ENCODE assay signal across 1 cellular context in the genomic region with DNA sequence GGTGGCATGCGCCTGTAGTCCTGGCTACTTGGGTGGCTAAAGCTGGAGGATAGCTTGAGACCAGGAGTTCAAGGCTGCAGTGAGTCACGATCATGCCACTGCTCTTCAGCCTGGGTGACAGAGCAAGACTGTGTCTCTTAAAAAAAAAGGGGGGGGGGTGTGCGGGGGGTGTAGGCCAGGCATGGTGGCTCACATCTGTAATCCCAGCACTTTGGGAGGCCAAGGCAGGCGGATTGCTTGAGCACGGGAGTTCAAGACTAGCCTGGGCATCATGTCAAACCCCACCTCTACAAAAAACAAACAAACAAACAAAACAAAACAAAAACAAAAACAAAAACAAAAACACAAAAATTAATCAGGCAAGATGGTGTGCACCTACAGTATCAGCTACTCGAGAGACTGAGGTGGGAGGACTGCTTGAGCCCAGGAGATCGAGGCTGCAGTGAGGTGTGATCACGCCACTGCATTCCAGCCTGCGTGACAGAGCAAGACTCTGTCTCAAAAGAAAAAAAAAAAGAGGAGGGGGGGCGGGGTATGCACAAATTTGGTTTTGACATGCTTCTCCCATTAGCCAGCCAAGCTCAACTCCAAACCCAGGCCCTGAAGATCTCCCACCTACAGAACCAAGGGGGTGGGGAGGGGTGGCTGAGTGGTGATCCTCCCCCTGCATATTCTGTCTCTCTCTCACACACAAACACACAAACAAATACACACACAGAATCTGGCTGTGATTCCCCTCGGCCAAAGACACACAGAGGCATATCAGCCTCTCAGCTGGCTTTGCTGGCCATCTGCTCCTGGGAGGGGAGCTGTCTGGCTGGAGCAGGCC.
TF ChIP-seq lines count a peak whose summit lies in the region.

No MANE protein-coding gene starts in this region.

TF ChIP-seq in GM12878, 131 proteins besides CTCF, POLR2A, EP300 and RAD21:
- no peak for TF ChIP-seq KAT2A (conservative IDR thresholded peaks at IDR 0.05; ENCODE audit: control insufficient read depth, low read depth, low read length)
- peak; percentile 25; the same call in 1 of the 2 replicates for TF ChIP-seq RUNX3 (IDR thresholded peaks at IDR 0.05; ENCODE audit: low read length)
- TF ChIP-seq, protein P1, sequence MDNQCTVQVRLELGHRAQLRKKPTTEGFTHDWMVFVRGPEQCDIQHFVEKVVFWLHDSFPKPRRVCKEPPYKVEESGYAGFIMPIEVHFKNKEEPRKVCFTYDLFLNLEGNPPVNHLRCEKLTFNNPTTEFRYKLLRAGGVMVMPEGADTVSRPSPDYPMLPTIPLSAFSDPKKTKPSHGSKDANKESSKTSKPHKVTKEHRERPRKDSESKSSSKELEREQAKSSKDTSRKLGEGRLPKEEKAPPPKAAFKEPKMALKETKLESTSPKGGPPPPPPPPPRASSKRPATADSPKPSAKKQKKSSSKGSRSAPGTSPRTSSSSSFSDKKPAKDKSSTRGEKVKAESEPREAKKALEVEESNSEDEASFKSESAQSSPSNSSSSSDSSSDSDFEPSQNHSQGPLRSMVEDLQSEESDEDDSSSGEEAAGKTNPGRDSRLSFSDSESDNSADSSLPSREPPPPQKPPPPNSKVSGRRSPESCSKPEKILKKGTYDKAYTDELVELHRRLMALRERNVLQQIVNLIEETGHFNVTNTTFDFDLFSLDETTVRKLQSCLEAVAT (IDR thresholded peaks at IDR 0.05): peak; percentile 72
- peak; percentile 25; the same call in 1 of the 3 replicates for TF ChIP-seq POU2F2 (IDR thresholded peaks at IDR 0.05; ENCODE audit: borderline replicate concordance, low read depth, low read length)
- TF ChIP-seq ZNF274 (IDR thresholded peaks at IDR 0.05; ENCODE audit: insufficient read depth, insufficient read length): no peak
- TF ChIP-seq SMAD1 (IDR thresholded peaks at IDR 0.05; ENCODE audit: low read depth, partially characterized antibody): peak; percentile 86
- peak; percentile 76 for TF ChIP-seq NBN (IDR thresholded peaks at IDR 0.05)
- peak; percentile 86 for TF ChIP-seq HDGF (IDR thresholded peaks at IDR 0.05)
- TF ChIP-seq ZBED1 (IDR thresholded peaks at IDR 0.05; ENCODE audit: borderline replicate concordance): no peak; the same call in 1 of the 2 replicates
- TF ChIP-seq TCF12 (IDR thresholded peaks at IDR 0.05; ENCODE audit: low read depth, low read length): 0 out of 2 replicates have a peak, but pooled peaks have one; percentile 9
- TF ChIP-seq IKZF1 (conservative IDR thresholded peaks at IDR 0.05): 0 out of 2 replicates have a peak, but pooled peaks have one; percentile 30
- 0 out of 2 replicates have a peak, but pooled peaks have one; percentile 52 for TF ChIP-seq YBX1 (IDR thresholded peaks at IDR 0.05)
- TF ChIP-seq JUND (IDR thresholded peaks at IDR 0.05; ENCODE audit: low read depth, low read length): 0 out of 2 replicates have a peak, but pooled peaks have one; percentile 2
- TF ChIP-seq CBX3 (IDR thresholded peaks at IDR 0.05; ENCODE audit: borderline replicate concordance, low read depth): no peak
- 0 out of 2 replicates have a peak, but pooled peaks have one; percentile 29 for TF ChIP-seq CREB1 (IDR thresholded peaks at IDR 0.05; ENCODE audit: low read depth)
- TF ChIP-seq, protein P2, sequence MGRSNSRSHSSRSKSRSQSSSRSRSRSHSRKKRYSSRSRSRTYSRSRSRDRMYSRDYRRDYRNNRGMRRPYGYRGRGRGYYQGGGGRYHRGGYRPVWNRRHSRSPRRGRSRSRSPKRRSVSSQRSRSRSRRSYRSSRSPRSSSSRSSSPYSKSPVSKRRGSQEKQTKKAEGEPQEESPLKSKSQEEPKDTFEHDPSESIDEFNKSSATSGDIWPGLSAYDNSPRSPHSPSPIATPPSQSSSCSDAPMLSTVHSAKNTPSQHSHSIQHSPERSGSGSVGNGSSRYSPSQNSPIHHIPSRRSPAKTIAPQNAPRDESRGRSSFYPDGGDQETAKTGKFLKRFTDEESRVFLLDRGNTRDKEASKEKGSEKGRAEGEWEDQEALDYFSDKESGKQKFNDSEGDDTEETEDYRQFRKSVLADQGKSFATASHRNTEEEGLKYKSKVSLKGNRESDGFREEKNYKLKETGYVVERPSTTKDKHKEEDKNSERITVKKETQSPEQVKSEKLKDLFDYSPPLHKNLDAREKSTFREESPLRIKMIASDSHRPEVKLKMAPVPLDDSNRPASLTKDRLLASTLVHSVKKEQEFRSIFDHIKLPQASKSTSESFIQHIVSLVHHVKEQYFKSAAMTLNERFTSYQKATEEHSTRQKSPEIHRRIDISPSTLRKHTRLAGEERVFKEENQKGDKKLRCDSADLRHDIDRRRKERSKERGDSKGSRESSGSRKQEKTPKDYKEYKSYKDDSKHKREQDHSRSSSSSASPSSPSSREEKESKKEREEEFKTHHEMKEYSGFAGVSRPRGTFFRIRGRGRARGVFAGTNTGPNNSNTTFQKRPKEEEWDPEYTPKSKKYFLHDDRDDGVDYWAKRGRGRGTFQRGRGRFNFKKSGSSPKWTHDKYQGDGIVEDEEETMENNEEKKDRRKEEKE (IDR thresholded peaks at IDR 0.05): no peak
- TF ChIP-seq ZNF384 (IDR thresholded peaks at IDR 0.05; ENCODE audit: borderline replicate concordance, low read depth, low read length): peak; percentile 87
- TF ChIP-seq, protein P3, sequence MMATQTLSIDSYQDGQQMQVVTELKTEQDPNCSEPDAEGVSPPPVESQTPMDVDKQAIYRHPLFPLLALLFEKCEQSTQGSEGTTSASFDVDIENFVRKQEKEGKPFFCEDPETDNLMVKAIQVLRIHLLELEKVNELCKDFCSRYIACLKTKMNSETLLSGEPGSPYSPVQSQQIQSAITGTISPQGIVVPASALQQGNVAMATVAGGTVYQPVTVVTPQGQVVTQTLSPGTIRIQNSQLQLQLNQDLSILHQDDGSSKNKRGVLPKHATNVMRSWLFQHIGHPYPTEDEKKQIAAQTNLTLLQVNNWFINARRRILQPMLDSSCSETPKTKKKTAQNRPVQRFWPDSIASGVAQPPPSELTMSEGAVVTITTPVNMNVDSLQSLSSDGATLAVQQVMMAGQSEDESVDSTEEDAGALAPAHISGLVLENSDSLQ (IDR thresholded peaks at IDR 0.05): 0 out of 2 replicates have a peak, but pooled peaks have one; percentile 19
- no peak for TF ChIP-seq TCF3 (IDR thresholded peaks at IDR 0.05; ENCODE audit: borderline replicate concordance, insufficient read depth, low read depth, low read length)
- TF ChIP-seq ATF7 (IDR thresholded peaks at IDR 0.05; ENCODE audit: low read depth): peak; percentile 45
- 0 out of 2 replicates have a peak, but pooled peaks have one; percentile 15 for TF ChIP-seq MXI1 (IDR thresholded peaks at IDR 0.05; ENCODE audit: low read depth, low read length)
- no peak for TF ChIP-seq TBL1XR1 (IDR thresholded peaks at IDR 0.05; ENCODE audit: low read depth, low read length)
- TF ChIP-seq, protein P4, sequence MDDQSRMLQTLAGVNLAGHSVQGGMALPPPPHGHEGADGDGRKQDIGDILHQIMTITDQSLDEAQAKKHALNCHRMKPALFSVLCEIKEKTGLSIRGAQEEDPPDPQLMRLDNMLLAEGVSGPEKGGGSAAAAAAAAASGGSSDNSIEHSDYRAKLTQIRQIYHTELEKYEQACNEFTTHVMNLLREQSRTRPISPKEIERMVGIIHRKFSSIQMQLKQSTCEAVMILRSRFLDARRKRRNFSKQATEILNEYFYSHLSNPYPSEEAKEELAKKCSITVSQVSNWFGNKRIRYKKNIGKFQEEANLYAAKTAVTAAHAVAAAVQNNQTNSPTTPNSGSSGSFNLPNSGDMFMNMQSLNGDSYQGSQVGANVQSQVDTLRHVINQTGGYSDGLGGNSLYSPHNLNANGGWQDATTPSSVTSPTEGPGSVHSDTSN (IDR thresholded peaks at IDR 0.05; ENCODE audit: insufficient replicate concordance, low read depth, low read length): no peak
- no peak for TF ChIP-seq TARDBP (IDR thresholded peaks at IDR 0.05; ENCODE audit: borderline replicate concordance)
- TF ChIP-seq BHLHE40 (IDR thresholded peaks at IDR 0.05; ENCODE audit: borderline replicate concordance in 1 of 2, low read depth in 2 of 2, low read length in 1 of 2): peak; percentile 47 to 64; a peak in 2 of 4 replicates
- TF ChIP-seq, protein P5, sequence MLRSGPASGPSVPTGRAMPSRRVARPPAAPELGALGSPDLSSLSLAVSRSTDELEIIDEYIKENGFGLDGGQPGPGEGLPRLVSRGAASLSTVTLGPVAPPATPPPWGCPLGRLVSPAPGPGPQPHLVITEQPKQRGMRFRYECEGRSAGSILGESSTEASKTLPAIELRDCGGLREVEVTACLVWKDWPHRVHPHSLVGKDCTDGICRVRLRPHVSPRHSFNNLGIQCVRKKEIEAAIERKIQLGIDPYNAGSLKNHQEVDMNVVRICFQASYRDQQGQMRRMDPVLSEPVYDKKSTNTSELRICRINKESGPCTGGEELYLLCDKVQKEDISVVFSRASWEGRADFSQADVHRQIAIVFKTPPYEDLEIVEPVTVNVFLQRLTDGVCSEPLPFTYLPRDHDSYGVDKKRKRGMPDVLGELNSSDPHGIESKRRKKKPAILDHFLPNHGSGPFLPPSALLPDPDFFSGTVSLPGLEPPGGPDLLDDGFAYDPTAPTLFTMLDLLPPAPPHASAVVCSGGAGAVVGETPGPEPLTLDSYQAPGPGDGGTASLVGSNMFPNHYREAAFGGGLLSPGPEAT (IDR thresholded peaks at IDR 0.05; ENCODE audit: low read depth): peak; percentile 24; the same call in 1 of the 2 replicates
